ENCODE assay signal across 9 cellular contexts in genomic region chr14:49582211-49582977, GRCh38. TPM values are rescaled to one million over a fixed set of nuclear protein-coding genes. Genes with fewer than 3 reads are reported as not detected.
DNase-seq lines count a peak whose midpoint lies in the region; ATAC-seq and TF ChIP-seq lines count a peak whose summit lies in the region.
"Had no signal": no experiment of that assay in that cellular context is flagged by ENCODE, and none has a peak within 500 bp of the region (broad histone marks: within the 10 kb centered on the region; RNA-seq: fewer than 3 reads in every experiment).

No MANE protein-coding gene starts in this region.

- H3K18ac ChIP-seq in H9 (ENCODE audit: insufficient read length, low read depth, low read length) = no peak overlapping the region

- H3K4me3 Mint-ChIP-seq in H9 = peak overlapping the region; percentile 62 to 95; a peak in 4 of 5 replicates
- no peak overlapping the region for H3K4me3 Mint-ChIP-seq in activated naive CD8-positive, alpha-beta T cell treated with anti-CD3 and anti-CD28 coated beads, Interleukin-2, amount 10 ng/mL, durations not matched to agents 7 days and 5 days
- no peak overlapping the region for H3K4me3 Mint-ChIP-seq in glutamatergic neuron (ENCODE audit: unreplicated experiment)

- no peak overlapping the region for H2BK15ac ChIP-seq in H9 (ENCODE audit: low read depth, low read length)

- H3K56ac ChIP-seq in H9 (ENCODE audit: insufficient read length, low read depth, low read length) = no peak overlapping the region

- no peaks in the 10 kb centered on the region for H4K20me1 ChIP-seq in H9 (ENCODE audit: control insufficient read depth, insufficient read depth, insufficient read length)

- no peak overlapping the region for H3K23ac ChIP-seq in H9 (ENCODE audit: insufficient read length, low read depth, low read length)

- H3K27ac ChIP-seq in 22Rv1 = peak overlapping the region; percentile 24
- no peak overlapping the region for H3K27ac ChIP-seq in H9 (ENCODE audit: insufficient read length, low read depth, low read length)
- H3K27ac ChIP-seq: heart left ventricle had no signal

- H3K4me2 ChIP-seq in H9 (ENCODE audit: insufficient read depth, insufficient read length, low read length) = no peak overlapping the region

- H3K23me2 ChIP-seq in H9 (ENCODE audit: insufficient read length, low read depth, low read length, poor library complexity, severe bottlenecking) = peaks cover 11% of the 10 kb centered on the region

- TF ChIP-seq CTCF in 22Rv1 (IDR thresholded peaks at IDR 0.05) (no peak), H9 (conservative IDR thresholded peaks at IDR 0.05) (no peak), glutamatergic neuron (IDR thresholded peaks at IDR 0.05; ENCODE audit: partially characterized antibody, unreplicated experiment) (no peak)

- H3K4me1 Mint-ChIP-seq in H9 (peaks cover 29 to 35% of the 10 kb centered on the region in 2 experiments), glutamatergic neuron (ENCODE audit: low read depth, unreplicated experiment) (peaks cover 3% of the 10 kb centered on the region)
- peaks cover 58% of the 10 kb centered on the region for H3K4me1 Mint-ChIP-seq in activated naive CD8-positive, alpha-beta T cell treated with anti-CD3 and anti-CD28 coated beads, Interleukin-2, amount 10 ng/mL, durations not matched to agents 7 days and 5 days

- H3K14ac ChIP-seq in H9 (ENCODE audit: insufficient read depth, low read length) = no peak overlapping the region

- no peak overlapping the region for H2BK20ac ChIP-seq in H9 (ENCODE audit: low read depth, low read length, poor library complexity, severe bottlenecking)

- DNase-seq in H9 (no peak), glutamatergic neuron (no peak), HT-29 (ENCODE audit: low spot score) (no peak)
- DNase-seq in activated naive CD8-positive, alpha-beta T cell treated with anti-CD3 and anti-CD28 coated beads, Interleukin-2, amount 10 ng/mL, durations not matched to agents 7 days and 5 days = no peak
- DNase-seq: HCEC 1CT, heart left ventricle, NCI-H187 had no signal

- H2BK12ac ChIP-seq in H9 (ENCODE audit: insufficient read length, low read depth, low read length) = no peak overlapping the region

- peaks cover 24% of the 10 kb centered on the region for H3K79me2 ChIP-seq in H9 (ENCODE audit: insufficient read depth, low read length)

- H3K27ac Mint-ChIP-seq in H9 (peak overlapping the region in 2 of 3 experiments; percentile 53 to 75; a peak in 5 of 7 replicates), glutamatergic neuron (ENCODE audit: unreplicated experiment) (no peak overlapping the region)
- H3K27ac Mint-ChIP-seq in activated naive CD8-positive, alpha-beta T cell treated with anti-CD3 and anti-CD28 coated beads, Interleukin-2, amount 10 ng/mL, durations not matched to agents 7 days and 5 days = peak overlapping the region; percentile 30

- peaks cover 51 to 57% (median 51%) of the 10 kb centered on the region in 3 experiments for H3K36me3 Mint-ChIP-seq in H9 (ENCODE audit: insufficient read depth in 1 of 3, low read depth in 3 of 3)
- H3K36me3 Mint-ChIP-seq in activated naive CD8-positive, alpha-beta T cell treated with anti-CD3 and anti-CD28 coated beads, Interleukin-2, amount 10 ng/mL, durations not matched to agents 7 days and 5 days = peaks cover 62% of the 10 kb centered on the region
- H3K36me3 Mint-ChIP-seq in glutamatergic neuron (ENCODE audit: unreplicated experiment) = peaks cover 6% of the 10 kb centered on the region

- no peak overlapping the region for H4K5ac ChIP-seq in H9 (ENCODE audit: insufficient read length, low read depth, low read length)

- no peaks in the 10 kb centered on the region for H3K9me3 ChIP-seq in H9 (ENCODE audit: control insufficient read depth, low read depth, low read length)
- H3K9me3 ChIP-seq: heart left ventricle had no signal

- no peak overlapping the region for H2AK5ac ChIP-seq in H9 (ENCODE audit: insufficient read length, low read length)

- H3K27me3 Mint-ChIP-seq in H9 (ENCODE audit: low read depth) (peaks cover 3% of the 10 kb centered on the region; the same call in 1 of the 2 replicates), glutamatergic neuron (ENCODE audit: unreplicated experiment) (peaks cover 15% of the 10 kb centered on the region)
- no peaks in the 10 kb centered on the region for H3K27me3 Mint-ChIP-seq in activated naive CD8-positive, alpha-beta T cell treated with anti-CD3 and anti-CD28 coated beads, Interleukin-2, amount 10 ng/mL, durations not matched to agents 7 days and 5 days

- peaks cover 9% of the 10 kb centered on the region for H3K79me1 ChIP-seq in H9 (ENCODE audit: insufficient read depth, low read depth, low read length, poor library complexity, severe bottlenecking)

- ATAC-seq in activated naive CD8-positive, alpha-beta T cell treated with anti-CD3 and anti-CD28 coated beads, Interleukin-2, amount 10 ng/mL, durations not matched to agents 7 days and 5 days (ENCODE audit: low read depth) = no peak
- no peak for ATAC-seq in GM18520 (IDR thresholded peaks at IDR 0.05; ENCODE audit: unreplicated experiment)
- ATAC-seq: heart left ventricle had no signal

- no peak overlapping the region for H3T11ph ChIP-seq in H9 (ENCODE audit: low read length)

- H3K9me3 Mint-ChIP-seq in H9 (no peaks in the 10 kb centered on the region), glutamatergic neuron (ENCODE audit: unreplicated experiment) (peaks cover 20% of the 10 kb centered on the region)
- H3K9me3 Mint-ChIP-seq in activated naive CD8-positive, alpha-beta T cell treated with anti-CD3 and anti-CD28 coated beads, Interleukin-2, amount 10 ng/mL, durations not matched to agents 7 days and 5 days = no peaks in the 10 kb centered on the region

- WGBS in H9 (ENCODE audit: extremely low coverage, insufficient read length, low lambda C conversion rate) = 100% methylated on average over 1 of the region's 4 CpGs

- no peaks in the 10 kb centered on the region for H3K27me3 ChIP-seq in H9 (ENCODE audit: insufficient read depth, low read length)
- H3K27me3 ChIP-seq: heart left ventricle had no signal

- POLR2A ChIA-PET in activated naive CD8-positive, alpha-beta T cell treated with anti-CD3 and anti-CD28 coated beads, Interleukin-2, amount 10 ng/mL, durations not matched to agents 7 days and 5 days (lab: Charles Lee) = interaction anchor here (1.1 kb wide), 1 partner anchor 16 kb away, joined by 3 read pairs; the partner anchor contains the start of gene LRR1

- no peak overlapping the region for H3K4ac ChIP-seq in H9 (ENCODE audit: low read depth, low read length)

- no peak overlapping the region for H4K91ac ChIP-seq in H9 (ENCODE audit: insufficient read length, low read depth, low read length)

- peaks cover 5% of the 10 kb centered on the region; the same call in 1 of the 2 replicates for H3K4me1 ChIP-seq in H9 (ENCODE audit: insufficient read depth, low read length)

- H4K8ac ChIP-seq in H9 (replicated peaks; ENCODE audit: insufficient read length, low read depth, low read length) = no peak overlapping the region

- no peak overlapping the region for H2BK120ac ChIP-seq in H9 (ENCODE audit: low read depth, low read length, poor library complexity, severe bottlenecking)

- no peak overlapping the region for H2AFZ ChIP-seq in H9 (ENCODE audit: low read length)

- H2BK5ac ChIP-seq in H9 (ENCODE audit: insufficient read length, low read length) = no peak overlapping the region

- H3K9ac ChIP-seq in H9 (ENCODE audit: extremely low read depth, insufficient read length, low read length) = no peak overlapping the region

RNA-seq across cellular contexts. Expression of gene RPS29, which starts 3.8 kb away (rescaled TPM):
- total RNA-seq in H9 (2021) (1,963 and 2,022 TPM in 2 replicates), glutamatergic neuron (ENCODE audit: unreplicated experiment) (635 TPM)
- total RNA-seq in activated naive CD8-positive, alpha-beta T cell treated with anti-CD3 and anti-CD28 coated beads, Interleukin-2, amount 10 ng/mL, durations not matched to agents 7 days and 5 days = 1,000 to 10,000 TPM; 1,762 to 1,786 TPM
- total RNA-seq in HT-29 (2014; rRNA removed; shearing (Covaris generic)) = 1,194 and 1,378 TPM in 2 replicates

RNA-seq across cellular contexts. Expression of gene LRR1, which starts 16.3 kb away (rescaled TPM):
- total RNA-seq in H9 (2021) = 38.6 and 43.2 TPM in 2 replicates
- total RNA-seq in activated naive CD8-positive, alpha-beta T cell treated with anti-CD3 and anti-CD28 coated beads, Interleukin-2, amount 10 ng/mL, durations not matched to agents 7 days and 5 days = 10 to 100 TPM; 43.7 to 44.3 TPM
- total RNA-seq in glutamatergic neuron (ENCODE audit: unreplicated experiment) = 8.0 TPM
- 26.4 and 28.6 TPM in 2 replicates for total RNA-seq in HT-29 (2014; rRNA removed; shearing (Covaris generic))

RNA-seq across cellular contexts. Expression of gene RPL36AL, which starts 38.0 kb away (rescaled TPM):
- 205 and 207 TPM in 2 replicates for total RNA-seq in H9 (2021)
- total RNA-seq in activated naive CD8-positive, alpha-beta T cell treated with anti-CD3 and anti-CD28 coated beads, Interleukin-2, amount 10 ng/mL, durations not matched to agents 7 days and 5 days = 100 to 1,000 TPM; 238 to 254 TPM
- total RNA-seq in glutamatergic neuron (ENCODE audit: unreplicated experiment) = 94.2 TPM
- total RNA-seq in HT-29 (2014; rRNA removed; shearing (Covaris generic)) = 114 and 130 TPM in 2 replicates

RNA-seq across cellular contexts. Expression of gene MGAT2, which starts 38.2 kb away (rescaled TPM):
- total RNA-seq in H9 (2021) (24.5 and 27.9 TPM in 2 replicates), glutamatergic neuron (ENCODE audit: unreplicated experiment) (20.6 TPM)
- total RNA-seq in activated naive CD8-positive, alpha-beta T cell treated with anti-CD3 and anti-CD28 coated beads, Interleukin-2, amount 10 ng/mL, durations not matched to agents 7 days and 5 days = 10 to 100 TPM; 54.6 to 55.0 TPM
- 35.5 and 36.5 TPM in 2 replicates for total RNA-seq in HT-29 (2014; rRNA removed; shearing (Covaris generic))

RNA-seq across cellular contexts. Expression of gene DNAAF2, which starts 52.6 kb away (rescaled TPM):
- 26.1 and 26.3 TPM in 2 replicates for total RNA-seq in H9 (2021)
- total RNA-seq in activated naive CD8-positive, alpha-beta T cell treated with anti-CD3 and anti-CD28 coated beads, Interleukin-2, amount 10 ng/mL, durations not matched to agents 7 days and 5 days = 1 to 10 TPM; 8.0 to 8.2 TPM
- 19.1 TPM for total RNA-seq in glutamatergic neuron (ENCODE audit: unreplicated experiment)
- 23.0 and 24.9 TPM in 2 replicates for total RNA-seq in HT-29 (2014; rRNA removed; shearing (Covaris generic))

Comparison
In these comparisons a context has a peak if more than half of its experiments do, and no peak if none do; other contexts are left out.
1. H3K4me3 Mint-ChIP-seq: peak in H9 (2 of 2); none in activated naive CD8-positive, alpha-beta T cell treated with anti-CD3 and anti-CD28 coated beads, Interleukin-2, amount 10 ng/mL, durations not matched to agents 7 days and 5 days (single experiment) and glutamatergic neuron (single experiment).